ENCODE assay signal across 21 cellular contexts in genomic region chr10:69655124-69655867, GRCh38. TPM values are rescaled to one million over a fixed set of nuclear protein-coding genes. Genes with fewer than 3 reads are reported as not detected.
DNase-seq lines count a peak whose midpoint lies in the region; ATAC-seq, FAIRE-seq and TF ChIP-seq lines count a peak whose summit lies in the region.
"Had no signal": no experiment of that assay in that cellular context is flagged by ENCODE, and none has a peak within 500 bp of the region (broad histone marks: within the 10 kb centered on the region; RNA-seq: fewer than 3 reads in every experiment).

No MANE protein-coding gene starts in this region.

- H3K9me3 Mint-ChIP-seq in H9: no peaks in the 10 kb centered on the region
- H3K9me3 Mint-ChIP-seq: CD4-positive, alpha-beta T cell had no signal

- no peaks in the 10 kb centered on the region for H3K9me3 ChIP-seq in H9 (ENCODE audit: control insufficient read depth, low read depth, low read length)
- no peaks in the 10 kb centered on the region for H3K9me3 ChIP-seq in H1 (ENCODE audit: insufficient read depth in 2 of 2, low read depth in 1 of 2, low read length in 1 of 2)
- H3K9me3 ChIP-seq in osteoblast (ENCODE audit: low read depth, low read length): no peaks in the 10 kb centered on the region
- H3K9me3 ChIP-seq: SJCRH30 had no signal

- H2BK120ac ChIP-seq in H9 (ENCODE audit: low read depth, low read length, poor library complexity, severe bottlenecking) (no peak overlapping the region), H1 (replicated peaks; ENCODE audit: low read depth, low read length) (peak overlapping the region; percentile 56)

- H3K18ac ChIP-seq in H9 (ENCODE audit: insufficient read length, low read depth, low read length): no peak overlapping the region
- peak overlapping the region; percentile 78 for H3K18ac ChIP-seq in H1 (ENCODE audit: extremely low read depth, low read length)

- H3K4me3 Mint-ChIP-seq in H9: no peak overlapping the region; a peak in 1 of 5 replicates
- H3K4me3 Mint-ChIP-seq: CD4-positive, alpha-beta T cell had no signal

- FAIRE-seq in H1 (lab: Jason Lieb, UNC): no peak
- FAIRE-seq: A204.1, GM12878, GM19239 had no signal

- H2AFZ ChIP-seq in H9 (ENCODE audit: low read length): no peak overlapping the region
- H2AFZ ChIP-seq in H1 (ENCODE audit: low read length): 0 out of 2 replicates have a peak overlapping the region, but pooled peaks have one; percentile 28
- no peak overlapping the region for H2AFZ ChIP-seq in osteoblast (ENCODE audit: low read length)
- H2AFZ ChIP-seq: GM23248, PC-9 had no signal

- peaks cover 26% of the 10 kb centered on the region for H3K27me3 Mint-ChIP-seq in H9 (ENCODE audit: low read depth)

- H3K27ac ChIP-seq in H9 (ENCODE audit: insufficient read length, low read depth, low read length) (no peak overlapping the region), H1 (ENCODE audit: low read depth, low read length) (no peak overlapping the region), osteoblast (ENCODE audit: low read depth, low read length) (no peak overlapping the region)
- H3K27ac ChIP-seq: GM23248, PC-9, SJCRH30 had no signal

- H3K4me2 ChIP-seq in H9 (ENCODE audit: insufficient read depth, insufficient read length, low read length) (no peak overlapping the region), H1 (ENCODE audit: insufficient read depth in 1 of 2, low read depth in 2 of 2, low read length in 2 of 2) (no peak overlapping the region), osteoblast (ENCODE audit: insufficient read depth, low read length) (no peak overlapping the region)
- H3K4me2 ChIP-seq: PC-9 had no signal

- no peak overlapping the region for H2AK5ac ChIP-seq in H9 (ENCODE audit: insufficient read length, low read length)
- no peak overlapping the region for H2AK5ac ChIP-seq in H1 (ENCODE audit: low read depth, low read length)

- no peak overlapping the region for H3K4ac ChIP-seq in H9 (ENCODE audit: low read depth, low read length)
- H3K4ac ChIP-seq in H1 (replicated peaks; ENCODE audit: insufficient read length, low read depth, low read length): peak overlapping the region; percentile 88

- no peak overlapping the region for H3K4me3 ChIP-seq in H1 (ENCODE audit: extremely low read depth in 1 of 4, insufficient read depth in 2 of 4, low read depth in 3 of 4, low read length in 4 of 4)
- H3K4me3 ChIP-seq in osteoblast (ENCODE audit: insufficient read depth, low read length): no peak overlapping the region
- H3K4me3 ChIP-seq: GM12878, GM23248, PC-9, SJCRH30 had no signal

- H3K4me1 Mint-ChIP-seq in H9: peaks cover 43 to 45% of the 10 kb centered on the region in 2 experiments

- H3K56ac ChIP-seq in H9 (ENCODE audit: insufficient read length, low read depth, low read length): no peak overlapping the region
- no peak overlapping the region for H3K56ac ChIP-seq in H1 (replicated peaks; ENCODE audit: insufficient read length, low read depth, low read length)

- H3K23me2 ChIP-seq in H9 (ENCODE audit: insufficient read length, low read depth, low read length, poor library complexity, severe bottlenecking) (no peaks in the 10 kb centered on the region), H1 (ENCODE audit: low read depth, low read length) (no peaks in the 10 kb centered on the region)

- H3K4me1 ChIP-seq in H9 (ENCODE audit: insufficient read depth, low read length) (peaks cover 3% of the 10 kb centered on the region; the same call in 1 of the 2 replicates), H1 (replicated peaks in 1 of 4; ENCODE audit: control insufficient read depth in 3 of 4, insufficient read depth in 4 of 4, low read length in 3 of 4) (peaks cover 0 to 29% (median 13%) of the 10 kb centered on the region in 4 experiments; a peak in 6 of 7 replicates), osteoblast (ENCODE audit: insufficient read depth, low read length) (no peaks in the 10 kb centered on the region)
- H3K4me1 ChIP-seq: Caco-2, SJCRH30 had no signal

- no peak overlapping the region for H2BK20ac ChIP-seq in H9 (ENCODE audit: low read depth, low read length, poor library complexity, severe bottlenecking)
- no peak overlapping the region for H2BK20ac ChIP-seq in H1 (ENCODE audit: low read length)

- H4K91ac ChIP-seq in H9 (ENCODE audit: insufficient read length, low read depth, low read length) (no peak overlapping the region), H1 (replicated peaks; ENCODE audit: insufficient read length, low read length) (peak overlapping the region; percentile 84)

- H3K79me2 ChIP-seq in H9 (ENCODE audit: insufficient read depth, low read length) (no peaks in the 10 kb centered on the region), H1 (ENCODE audit: control insufficient read depth in 1 of 2, insufficient read depth in 2 of 2, low read length in 2 of 2) (no peaks in the 10 kb centered on the region), osteoblast (ENCODE audit: insufficient read depth, low read length) (no peaks in the 10 kb centered on the region)

- ATAC-seq in HG03097 (IDR thresholded peaks at IDR 0.05; ENCODE audit: low FRiP score, unreplicated experiment): no peak
- ATAC-seq: GM12878 had no signal

- no peak overlapping the region for H3T11ph ChIP-seq in H9 (ENCODE audit: low read length)

- H3K36me3 ChIP-seq in H1 (ENCODE audit: control insufficient read depth in 2 of 4, insufficient read depth in 4 of 4, low read length in 3 of 4) (no peaks in the 10 kb centered on the region), osteoblast (ENCODE audit: insufficient read depth, low read length) (no peaks in the 10 kb centered on the region)
- H3K36me3 ChIP-seq: SJCRH30 had no signal

- H3K79me1 ChIP-seq in H9 (ENCODE audit: insufficient read depth, low read depth, low read length, poor library complexity, severe bottlenecking): no peaks in the 10 kb centered on the region
- H3K79me1 ChIP-seq in H1 (ENCODE audit: low read depth, low read length): no peaks in the 10 kb centered on the region

- H3K27me3 ChIP-seq in H9 (ENCODE audit: insufficient read depth, low read length): no peaks in the 10 kb centered on the region
- peaks cover 0 to 3% (median 0%) of the 10 kb centered on the region in 4 experiments; a peak in 4 of 7 replicates for H3K27me3 ChIP-seq in H1 (replicated peaks in 1 of 4; ENCODE audit: control insufficient read depth in 3 of 4, extremely low read depth in 1 of 4, insufficient read depth in 3 of 4, low read length in 3 of 4)
- peaks cover 38% of the 10 kb centered on the region for H3K27me3 ChIP-seq in osteoblast (ENCODE audit: insufficient read depth, low read length)

- DNase-seq in NCI-H2171 treated with DMSO at 0.1 percent for 48 hours (lab: John Stamatoyannopoulos, UW) (peak; percentile 5), NCI-H2171 (lab: John Stamatoyannopoulos, UW) (no peak), H9 (no peak), H1 (ENCODE audit: low read depth in 1 of 2, low spot score in 2 of 2) (no peak), osteoblast (ENCODE audit: insufficient read length, low spot score, missing footprints) (peak; percentile 52), HEK293T (ENCODE audit: extremely low spot score) (no peak), 8988T (no peak)
- DNase-seq: Caco-2; CD4-positive, alpha-beta T cell; EL; GM23248; KG1; NCI-H187; NCI-H446 treated with DMSO at 0.1 percent for 48 hours; NCI-H82; PC-9; SJCRH30 had no signal

- H3K23ac ChIP-seq in H9 (ENCODE audit: insufficient read length, low read depth, low read length) (no peak overlapping the region), H1 (ENCODE audit: insufficient read length) (no peak overlapping the region)

- no peak overlapping the region for H2BK5ac ChIP-seq in H9 (ENCODE audit: insufficient read length, low read length)
- H2BK5ac ChIP-seq in H1 (ENCODE audit: low read depth, low read length): peak overlapping the region; percentile 60; the same call in 1 of the 2 replicates

- TF ChIP-seq POLR2A in H1 (IDR thresholded peaks at IDR 0.05; ENCODE audit: control extremely low read depth in 1 of 2, low read depth in 2 of 2, low read length in 2 of 2): no peak

- POLR2A ChIA-PET in H1 (lab: Charles Lee; ENCODE audit: partially characterized antibody) (interaction anchor here (1.0 kb wide), 1 partner anchor 9 kb away, joined by 4 read pairs; no protein-coding TSS in a partner anchor), HEK293T (lab: Yijun Ruan, JAX) (no interaction called here)

- H3K36me3 Mint-ChIP-seq in H9 (ENCODE audit: insufficient read depth in 1 of 3, low read depth in 3 of 3): no peaks in the 10 kb centered on the region

- no peak overlapping the region for H4K8ac ChIP-seq in H9 (replicated peaks; ENCODE audit: insufficient read length, low read depth, low read length)
- no peak overlapping the region; the same call in 1 of the 2 replicates for H4K8ac ChIP-seq in H1 (ENCODE audit: extremely low read depth, insufficient read depth, low read length)

- TF ChIP-seq CTCF in H9 (conservative IDR thresholded peaks at IDR 0.05) (peak; percentile 40; the same call in 2 of the 3 replicates), H1 (IDR thresholded peaks at IDR 0.05; ENCODE audit: control extremely low read depth in 1 of 3, insufficient read depth in 1 of 3, low read depth in 1 of 3, low read length in 3 of 3) (peak; percentile 37 to 44 (median 38); a peak in 3 of 4 replicates), osteoblast (IDR thresholded peaks at IDR 0.05; ENCODE audit: extremely low read depth, low read depth, low read length) (no peak)

- TF ChIP-seq RAD21 in H1 (IDR thresholded peaks at IDR 0.05 in 1 of 2, conservative IDR thresholded peaks at IDR 0.05 in 1 of 2; ENCODE audit: low read depth in 2 of 2, low read length in 2 of 2): peak; percentile 56 to 63

- H4K20me1 ChIP-seq in H9 (ENCODE audit: control insufficient read depth, insufficient read depth, insufficient read length): peaks cover 2% of the 10 kb centered on the region
- H4K20me1 ChIP-seq in H1 (replicated peaks in 1 of 2; ENCODE audit: control insufficient read depth in 1 of 2, insufficient read depth in 2 of 2, low read length in 2 of 2): no peaks in the 10 kb centered on the region
- no peaks in the 10 kb centered on the region for H4K20me1 ChIP-seq in osteoblast (ENCODE audit: insufficient read depth, low read length)

- H4K5ac ChIP-seq in H9 (ENCODE audit: insufficient read length, low read depth, low read length) (no peak overlapping the region), H1 (ENCODE audit: insufficient read length, low read depth, low read length) (peak overlapping the region; percentile 19)

- H3K9ac ChIP-seq in H9 (ENCODE audit: extremely low read depth, insufficient read length, low read length): no peak overlapping the region
- H3K9ac ChIP-seq in H1 (replicated peaks in 1 of 4; ENCODE audit: extremely low read depth in 1 of 4, low read depth in 3 of 4, low read length in 3 of 4): no peak overlapping the region
- H3K9ac ChIP-seq: GM23248 had no signal

- peak overlapping the region in 2 of 3 experiments; percentile 70 to 94; a peak in 2 of 7 replicates for H3K27ac Mint-ChIP-seq in H9
- H3K27ac Mint-ChIP-seq: CD4-positive, alpha-beta T cell had no signal

- CTCF ChIA-PET in H1 (lab: Charles Lee; ENCODE audit: partially characterized antibody): interaction anchor here (1.4 to 59.4 kb wide), 8 partner anchors 4 to 151 kb away, joined by 3 to 1374 read pairs (median 504); no protein-coding TSS in a partner anchor
- CTCF ChIA-PET in HEK293T (lab: Yijun Ruan, JAX): no interaction called here

- no peak overlapping the region for H2BK15ac ChIP-seq in H9 (ENCODE audit: low read depth, low read length)
- H2BK15ac ChIP-seq in H1 (ENCODE audit: low read length): no peak overlapping the region

- H2BK12ac ChIP-seq in H9 (ENCODE audit: insufficient read length, low read depth, low read length) (no peak overlapping the region), H1 (ENCODE audit: low read depth, low read length) (peak overlapping the region; percentile 60; the same call in 1 of the 2 replicates)

- no peak for TF ChIP-seq EP300 in H1 (IDR thresholded peaks at IDR 0.05; ENCODE audit: borderline replicate concordance in 1 of 2, low read depth in 2 of 2, low read length in 2 of 2)

- no peak overlapping the region for H3K14ac ChIP-seq in H9 (ENCODE audit: insufficient read depth, low read length)
- H3K14ac ChIP-seq in H1 (ENCODE audit: insufficient read length): no peak overlapping the region

- WGBS in H9 (ENCODE audit: extremely low coverage, insufficient read length, low lambda C conversion rate): no CpG with 5 or more reads among the region's 20 CpGs
- 87% methylated on average over 19 of the region's 20 CpGs; no CpG with 5 or more reads in 1 of the 2 experiments for WGBS in H1 (ENCODE audit: extremely low coverage in 1 of 2, insufficient coverage in 1 of 2, insufficient read length in 1 of 2, insufficient replicate concordance in 2 of 2, low coverage in 1 of 2, low lambda C conversion rate in 2 of 2, missing lambda C conversion rate in 1 of 2), 2 experiments

RNA-seq across cellular contexts. Expression of gene FAM241B, which starts 25.2 kb away (rescaled TPM):
- 13.7 and 14.7 TPM in 2 replicates for total RNA-seq in H9 (2021)
- 18.6 and 19.3 TPM in 2 replicates for total RNA-seq in H1 (2021; fragmentation: NEBNext Ultra II Directional; extraction: Animal tissue kit (Norgen Biotek cat#: 25700))
- polyA plus RNA-seq in H1 (2011; rRNA removed): 29.2 and 30.1 TPM in 2 replicates
- 33.7 TPM for polyA plus RNA-seq in H1 (2011; cell fraction: cytosol; rRNA removed)
- 23.0 TPM for polyA plus RNA-seq in H1 (2011; cell fraction: nucleus; rRNA removed)
- polyA plus RNA-seq in H1 (2012, experiment 1 of 2): 24.7 to 33.7 TPM (median 28.7 TPM) in 4 replicates
- polyA plus RNA-seq in H1 (2012, experiment 2 of 2): 21.4 TPM
- polyA plus RNA-seq in H1 (2013, experiment 1 of 2): 18.9 TPM
- polyA plus RNA-seq in H1 (2013, experiment 2 of 2): 20.3 TPM
- 9.3 and 11.0 TPM in 2 replicates for polyA minus RNA-seq in H1 (2011; rRNA and poly(A)+ RNA removed)
- polyA minus RNA-seq in H1 (2011; cell fraction: cytosol; rRNA and poly(A)+ RNA removed): 8.7 TPM
- polyA minus RNA-seq in H1 (2011; cell fraction: nucleus; rRNA and poly(A)+ RNA removed): 14.9 TPM
- total RNA-seq in osteoblast: 0.36 TPM in 1 of 2 replicates, not detected in the other
- total RNA-seq: GM23248 had no signal

Comparison
In these comparisons a context has a peak if more than half of its experiments do, and no peak if none do; other contexts are left out.
1. DNase-seq: peak in NCI-H2171 treated with DMSO at 0.1 percent for 48 hours (single experiment) and osteoblast (single experiment); none in NCI-H2171 (single experiment), H9 (single experiment), H1 (0 of 2), HEK293T (single experiment) and 8988T (single experiment).
2. RNA of gene FAM241B, which starts 25.2 kb away (total RNA-seq): 18.6 to 19.3 TPM in H1 and 13.7 to 14.7 TPM in H9; 0.36 TPM in osteoblast; every median in the first group is over 10 times any median in the second.